In the genomic region with DNA sequence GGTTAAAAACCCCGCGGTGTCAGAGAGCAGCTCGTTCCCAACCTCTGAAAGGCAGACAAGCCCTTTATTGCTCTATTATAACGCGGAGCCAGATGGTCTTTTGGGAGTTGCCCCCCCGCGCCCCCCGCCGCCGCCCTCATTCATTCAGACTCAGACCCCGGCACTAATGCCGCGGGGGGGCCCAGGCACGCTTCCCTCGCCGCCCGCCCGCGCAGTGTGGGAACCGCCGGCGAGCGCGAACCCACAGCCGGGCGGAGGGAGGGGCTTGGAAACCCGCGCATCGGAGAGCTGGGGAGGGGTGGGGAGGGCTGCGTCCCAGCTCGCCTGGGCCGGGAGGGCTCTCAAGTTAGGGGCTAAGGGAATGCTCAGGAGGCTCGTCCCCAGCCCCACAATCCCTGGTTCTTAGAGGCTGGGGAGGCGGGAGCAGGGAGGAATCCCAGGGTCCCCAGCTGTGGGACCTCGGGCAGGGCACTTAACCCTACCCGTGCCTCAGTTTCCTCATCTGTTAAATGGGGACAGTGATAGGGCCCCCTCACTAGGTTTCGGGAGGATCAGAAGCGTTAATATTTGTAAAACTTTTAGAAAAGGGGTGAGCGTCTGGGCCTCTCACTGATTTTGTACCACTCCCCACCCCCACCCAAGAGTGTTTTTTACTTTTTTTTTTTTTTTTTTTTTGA, we compare ENCODE assay signal across 2 cellular contexts.
TF ChIP-seq lines count a peak whose summit lies in the region.

No MANE protein-coding gene starts in this region.

TF ChIP-seq in GM23338, 12 proteins besides CTCF, POLR2A, EP300 and RAD21:
- TF ChIP-seq EZH2phosphoT487 (IDR thresholded peaks at IDR 0.05; ENCODE audit: unreplicated experiment) (no peak), ZNF331 (CRISPR knock-in tag; IDR thresholded peaks at IDR 0.05; ENCODE audit: low read depth) (no peak), NANOG (IDR thresholded peaks at IDR 0.05; ENCODE audit: borderline replicate concordance) (no peak), CREB1 (CRISPR knock-in tag; IDR thresholded peaks at IDR 0.05; ENCODE audit: low read depth) (no peak), POLR2AphosphoS5 (IDR thresholded peaks at IDR 0.05; ENCODE audit: low read depth) (no peak)

TF ChIP-seq in HepG2, 621 proteins besides CTCF, POLR2A, EP300 and RAD21:
- TF ChIP-seq ZNF263 (CRISPR knock-in tag; IDR thresholded peaks at IDR 0.05) (no peak), ZNF720 (CRISPR knock-in tag; IDR thresholded peaks at IDR 0.05) (no peak), SETDB1 (CRISPR knock-in tag; IDR thresholded peaks at IDR 0.05; ENCODE audit: borderline replicate concordance) (no peak), CREB3 (CRISPR knock-in tag; IDR thresholded peaks at IDR 0.05) (no peak), RBFOX2 (IDR thresholded peaks at IDR 0.05; ENCODE audit: low read depth, low read length) (no peak), TERF1 (CRISPR knock-in tag; IDR thresholded peaks at IDR 0.05) (no peak), BHLHE40 (IDR thresholded peaks at IDR 0.05; ENCODE audit: low read length) (no peak), TAF1 (CRISPR knock-in tag; IDR thresholded peaks at IDR 0.05) (no peak), KMT2B (CRISPR knock-in tag; IDR thresholded peaks at IDR 0.05) (no peak)
